1 cellular context compared by ENCODE assay signal in the genomic region with DNA sequence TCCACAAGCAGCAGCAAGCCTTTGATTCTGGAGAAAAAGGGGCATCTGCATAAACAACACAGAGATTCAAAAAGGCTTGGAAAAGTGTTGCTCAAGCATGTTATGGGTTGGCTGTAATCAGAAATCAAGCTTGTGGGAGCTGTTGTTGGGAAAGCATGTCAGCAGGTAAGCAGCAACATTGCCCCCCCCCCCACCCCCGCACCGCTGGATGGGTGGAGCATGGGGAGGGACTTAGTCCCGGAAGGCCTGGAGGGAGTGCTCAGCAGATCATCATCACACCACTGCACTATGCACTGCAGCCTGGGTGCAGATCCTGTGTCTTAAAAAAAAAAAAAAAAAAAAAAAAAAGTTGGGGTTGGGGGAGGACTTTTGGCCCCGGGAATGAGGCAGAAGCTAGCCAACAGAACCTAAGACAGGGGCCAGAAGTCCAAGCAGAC.
TF ChIP-seq lines count a peak whose summit lies in the region.

No MANE protein-coding gene starts in this region.

TF ChIP-seq in K562, 482 proteins besides CTCF, POLR2A, EP300 and RAD21 (continued from another document and continues in another):
- TF ChIP-seq ZNF740 (CRISPR knock-in tag; IDR thresholded peaks at IDR 0.05) (peak; percentile 96), ZNF740 (tag; IDR thresholded peaks at IDR 0.05) (peak in 1 of 2 experiments; percentile 95; a peak in 2 of 4 replicates), HDAC6 (IDR thresholded peaks at IDR 0.05; ENCODE audit: low read depth, low read length) (no peak), ZNF217 (CRISPR knock-in tag; IDR thresholded peaks at IDR 0.05) (no peak), MYC (IDR thresholded peaks at IDR 0.05; ENCODE audit: low read depth, low read length) (peak; percentile 32; the same call in 1 of the 2 replicates), MYC (CRISPR knock-in tag; IDR thresholded peaks at IDR 0.05; ENCODE audit: borderline replicate concordance, low read depth) (no peak), MED1 (CRISPR knock-in tag; IDR thresholded peaks at IDR 0.05; ENCODE audit: borderline replicate concordance) (no peak), RERE (CRISPR knock-in tag; IDR thresholded peaks at IDR 0.05; ENCODE audit: borderline replicate concordance) (no peak), NR1H2 (CRISPR knock-in tag; IDR thresholded peaks at IDR 0.05) (no peak), ZNF384 (IDR thresholded peaks at IDR 0.05; ENCODE audit: low read depth, low read length) (peak; percentile 92), ZNF766 (CRISPR knock-in tag; conservative IDR thresholded peaks at IDR 0.05) (no peak; the same call in 1 of the 2 replicates), MLX (CRISPR knock-in tag; conservative IDR thresholded peaks at IDR 0.05) (no peak), GTF3C2 (IDR thresholded peaks at IDR 0.05; ENCODE audit: borderline replicate concordance, extremely low read depth, insufficient read length) (no peak), HDGF (IDR thresholded peaks at IDR 0.05) (no peak), SMAD2 (IDR thresholded peaks at IDR 0.05; ENCODE audit: low read depth, low read length) (no peak), ELF1 (tag; IDR thresholded peaks at IDR 0.05) (peak; percentile 65; the same call in 1 of the 2 replicates), SUPT5H (IDR thresholded peaks at IDR 0.05) (peak; percentile 52; the same call in 1 of the 2 replicates), TAF1 (IDR thresholded peaks at IDR 0.05; ENCODE audit: control insufficient read depth, extremely low read depth, insufficient read depth, low read length, severe bottlenecking) (peak; percentile 33), RCOR1 (IDR thresholded peaks at IDR 0.05; ENCODE audit: borderline replicate concordance in 1 of 2, low read depth in 2 of 2, low read length in 2 of 2) (0 out of 4 replicates have a peak, but pooled peaks of 1 of the 2 experiments have one; percentile 31), CBX2 (IDR thresholded peaks at IDR 0.05; ENCODE audit: insufficient read depth, low read length, poor library complexity, severe bottlenecking) (no peak), ZNF584 (CRISPR knock-in tag; IDR thresholded peaks at IDR 0.05; ENCODE audit: low read depth) (no peak), HBP1 (CRISPR knock-in tag; IDR thresholded peaks at IDR 0.05) (no peak), NR2C1 (IDR thresholded peaks at IDR 0.05) (no peak), NR2C1 (tag; IDR thresholded peaks at IDR 0.05) (no peak), HIVEP1 (CRISPR knock-in tag; IDR thresholded peaks at IDR 0.05) (no peak), MAFK (IDR thresholded peaks at IDR 0.05; ENCODE audit: low read length) (no peak), RFX7 (CRISPR knock-in tag; IDR thresholded peaks at IDR 0.05) (no peak), ATF4 (CRISPR knock-in tag; IDR thresholded peaks at IDR 0.05) (no peak), EGR1 (conservative IDR thresholded peaks at IDR 0.05) (peak; percentile 95)
- TF ChIP-seq, protein P1, sequence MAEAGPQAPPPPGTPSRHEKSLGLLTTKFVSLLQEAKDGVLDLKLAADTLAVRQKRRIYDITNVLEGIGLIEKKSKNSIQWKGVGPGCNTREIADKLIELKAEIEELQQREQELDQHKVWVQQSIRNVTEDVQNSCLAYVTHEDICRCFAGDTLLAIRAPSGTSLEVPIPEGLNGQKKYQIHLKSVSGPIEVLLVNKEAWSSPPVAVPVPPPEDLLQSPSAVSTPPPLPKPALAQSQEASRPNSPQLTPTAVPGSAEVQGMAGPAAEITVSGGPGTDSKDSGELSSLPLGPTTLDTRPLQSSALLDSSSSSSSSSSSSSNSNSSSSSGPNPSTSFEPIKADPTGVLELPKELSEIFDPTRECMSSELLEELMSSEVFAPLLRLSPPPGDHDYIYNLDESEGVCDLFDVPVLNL (CRISPR knock-in tag; IDR thresholded peaks at IDR 0.05; ENCODE audit: low read depth), result no peak
- TF ChIP-seq, protein P2, sequence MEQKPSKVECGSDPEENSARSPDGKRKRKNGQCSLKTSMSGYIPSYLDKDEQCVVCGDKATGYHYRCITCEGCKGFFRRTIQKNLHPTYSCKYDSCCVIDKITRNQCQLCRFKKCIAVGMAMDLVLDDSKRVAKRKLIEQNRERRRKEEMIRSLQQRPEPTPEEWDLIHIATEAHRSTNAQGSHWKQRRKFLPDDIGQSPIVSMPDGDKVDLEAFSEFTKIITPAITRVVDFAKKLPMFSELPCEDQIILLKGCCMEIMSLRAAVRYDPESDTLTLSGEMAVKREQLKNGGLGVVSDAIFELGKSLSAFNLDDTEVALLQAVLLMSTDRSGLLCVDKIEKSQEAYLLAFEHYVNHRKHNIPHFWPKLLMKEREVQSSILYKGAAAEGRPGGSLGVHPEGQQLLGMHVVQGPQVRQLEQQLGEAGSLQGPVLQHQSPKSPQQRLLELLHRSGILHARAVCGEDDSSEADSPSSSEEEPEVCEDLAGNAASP (IDR thresholded peaks at IDR 0.05), result no peak
- TF ChIP-seq, protein P3, sequence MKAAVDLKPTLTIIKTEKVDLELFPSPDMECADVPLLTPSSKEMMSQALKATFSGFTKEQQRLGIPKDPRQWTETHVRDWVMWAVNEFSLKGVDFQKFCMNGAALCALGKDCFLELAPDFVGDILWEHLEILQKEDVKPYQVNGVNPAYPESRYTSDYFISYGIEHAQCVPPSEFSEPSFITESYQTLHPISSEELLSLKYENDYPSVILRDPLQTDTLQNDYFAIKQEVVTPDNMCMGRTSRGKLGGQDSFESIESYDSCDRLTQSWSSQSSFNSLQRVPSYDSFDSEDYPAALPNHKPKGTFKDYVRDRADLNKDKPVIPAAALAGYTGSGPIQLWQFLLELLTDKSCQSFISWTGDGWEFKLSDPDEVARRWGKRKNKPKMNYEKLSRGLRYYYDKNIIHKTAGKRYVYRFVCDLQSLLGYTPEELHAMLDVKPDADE (conservative IDR thresholded peaks at IDR 0.05; ENCODE audit: control insufficient read depth, low read depth, low read length), result no peak
- TF ChIP-seq, protein P4, sequence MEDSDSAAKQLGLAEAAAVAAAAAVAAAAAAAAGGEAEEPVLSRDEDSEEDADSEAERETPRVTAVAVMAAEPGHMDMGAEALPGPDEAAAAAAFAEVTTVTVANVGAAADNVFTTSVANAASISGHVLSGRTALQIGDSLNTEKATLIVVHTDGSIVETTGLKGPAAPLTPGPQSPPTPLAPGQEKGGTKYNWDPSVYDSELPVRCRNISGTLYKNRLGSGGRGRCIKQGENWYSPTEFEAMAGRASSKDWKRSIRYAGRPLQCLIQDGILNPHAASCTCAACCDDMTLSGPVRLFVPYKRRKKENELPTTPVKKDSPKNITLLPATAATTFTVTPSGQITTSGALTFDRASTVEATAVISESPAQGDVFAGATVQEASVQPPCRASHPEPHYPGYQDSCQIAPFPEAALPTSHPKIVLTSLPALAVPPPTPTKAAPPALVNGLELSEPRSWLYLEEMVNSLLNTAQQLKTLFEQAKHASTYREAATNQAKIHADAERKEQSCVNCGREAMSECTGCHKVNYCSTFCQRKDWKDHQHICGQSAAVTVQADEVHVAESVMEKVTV (CRISPR knock-in tag; IDR thresholded peaks at IDR 0.05), result no peak
- TF ChIP-seq, protein P5, sequence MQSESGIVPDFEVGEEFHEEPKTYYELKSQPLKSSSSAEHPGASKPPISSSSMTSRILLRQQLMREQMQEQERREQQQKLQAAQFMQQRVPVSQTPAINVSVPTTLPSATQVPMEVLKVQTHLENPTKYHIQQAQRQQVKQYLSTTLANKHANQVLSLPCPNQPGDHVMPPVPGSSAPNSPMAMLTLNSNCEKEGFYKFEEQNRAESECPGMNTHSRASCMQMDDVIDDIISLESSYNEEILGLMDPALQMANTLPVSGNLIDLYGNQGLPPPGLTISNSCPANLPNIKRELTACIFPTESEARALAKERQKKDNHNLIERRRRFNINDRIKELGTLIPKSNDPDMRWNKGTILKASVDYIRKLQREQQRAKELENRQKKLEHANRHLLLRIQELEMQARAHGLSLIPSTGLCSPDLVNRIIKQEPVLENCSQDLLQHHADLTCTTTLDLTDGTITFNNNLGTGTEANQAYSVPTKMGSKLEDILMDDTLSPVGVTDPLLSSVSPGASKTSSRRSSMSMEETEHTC (IDR thresholded peaks at IDR 0.05), result 0 out of 2 replicates have a peak, but pooled peaks have one; percentile 54
